1 cellular context compared by ENCODE assay signal in genomic region chr14:63460594-63461132, GRCh38.
A peak's percentile ranks its signal among the peaks of the same experiment; 100 is the strongest.
TF ChIP-seq lines count a peak whose summit lies in the region.

No MANE protein-coding gene starts in this region.

TF ChIP-seq in liver, 16 proteins besides CTCF, POLR2A, EP300 and RAD21 (continued from another document):
- TF ChIP-seq, protein P1, sequence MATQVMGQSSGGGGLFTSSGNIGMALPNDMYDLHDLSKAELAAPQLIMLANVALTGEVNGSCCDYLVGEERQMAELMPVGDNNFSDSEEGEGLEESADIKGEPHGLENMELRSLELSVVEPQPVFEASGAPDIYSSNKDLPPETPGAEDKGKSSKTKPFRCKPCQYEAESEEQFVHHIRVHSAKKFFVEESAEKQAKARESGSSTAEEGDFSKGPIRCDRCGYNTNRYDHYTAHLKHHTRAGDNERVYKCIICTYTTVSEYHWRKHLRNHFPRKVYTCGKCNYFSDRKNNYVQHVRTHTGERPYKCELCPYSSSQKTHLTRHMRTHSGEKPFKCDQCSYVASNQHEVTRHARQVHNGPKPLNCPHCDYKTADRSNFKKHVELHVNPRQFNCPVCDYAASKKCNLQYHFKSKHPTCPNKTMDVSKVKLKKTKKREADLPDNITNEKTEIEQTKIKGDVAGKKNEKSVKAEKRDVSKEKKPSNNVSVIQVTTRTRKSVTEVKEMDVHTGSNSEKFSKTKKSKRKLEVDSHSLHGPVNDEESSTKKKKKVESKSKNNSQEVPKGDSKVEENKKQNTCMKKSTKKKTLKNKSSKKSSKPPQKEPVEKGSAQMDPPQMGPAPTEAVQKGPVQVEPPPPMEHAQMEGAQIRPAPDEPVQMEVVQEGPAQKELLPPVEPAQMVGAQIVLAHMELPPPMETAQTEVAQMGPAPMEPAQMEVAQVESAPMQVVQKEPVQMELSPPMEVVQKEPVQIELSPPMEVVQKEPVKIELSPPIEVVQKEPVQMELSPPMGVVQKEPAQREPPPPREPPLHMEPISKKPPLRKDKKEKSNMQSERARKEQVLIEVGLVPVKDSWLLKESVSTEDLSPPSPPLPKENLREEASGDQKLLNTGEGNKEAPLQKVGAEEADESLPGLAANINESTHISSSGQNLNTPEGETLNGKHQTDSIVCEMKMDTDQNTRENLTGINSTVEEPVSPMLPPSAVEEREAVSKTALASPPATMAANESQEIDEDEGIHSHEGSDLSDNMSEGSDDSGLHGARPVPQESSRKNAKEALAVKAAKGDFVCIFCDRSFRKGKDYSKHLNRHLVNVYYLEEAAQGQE (IDR thresholded peaks at IDR 0.05): no peak
- TF ChIP-seq FOXA1 (IDR thresholded peaks at IDR 0.05) (no peak), ATF3 (IDR thresholded peaks at IDR 0.05) (peak; percentile 24), RXRA (IDR thresholded peaks at IDR 0.05) (peak; percentile 12 to 15), EGR1 (IDR thresholded peaks at IDR 0.05; ENCODE audit: low read depth in 2 of 2) (no peak), GABPA (IDR thresholded peaks at IDR 0.05 in 1 of 2, conservative IDR thresholded peaks at IDR 0.05 in 1 of 2) (no peak), HNF4A (conservative IDR thresholded peaks at IDR 0.05) (peak; percentile 32 to 41), YY1 (IDR thresholded peaks at IDR 0.05) (peak; percentile 20), SP1 (IDR thresholded peaks at IDR 0.05) (peak; percentile 16), NR2F2 (IDR thresholded peaks at IDR 0.05) (no peak)
- TF ChIP-seq, protein P2, sequence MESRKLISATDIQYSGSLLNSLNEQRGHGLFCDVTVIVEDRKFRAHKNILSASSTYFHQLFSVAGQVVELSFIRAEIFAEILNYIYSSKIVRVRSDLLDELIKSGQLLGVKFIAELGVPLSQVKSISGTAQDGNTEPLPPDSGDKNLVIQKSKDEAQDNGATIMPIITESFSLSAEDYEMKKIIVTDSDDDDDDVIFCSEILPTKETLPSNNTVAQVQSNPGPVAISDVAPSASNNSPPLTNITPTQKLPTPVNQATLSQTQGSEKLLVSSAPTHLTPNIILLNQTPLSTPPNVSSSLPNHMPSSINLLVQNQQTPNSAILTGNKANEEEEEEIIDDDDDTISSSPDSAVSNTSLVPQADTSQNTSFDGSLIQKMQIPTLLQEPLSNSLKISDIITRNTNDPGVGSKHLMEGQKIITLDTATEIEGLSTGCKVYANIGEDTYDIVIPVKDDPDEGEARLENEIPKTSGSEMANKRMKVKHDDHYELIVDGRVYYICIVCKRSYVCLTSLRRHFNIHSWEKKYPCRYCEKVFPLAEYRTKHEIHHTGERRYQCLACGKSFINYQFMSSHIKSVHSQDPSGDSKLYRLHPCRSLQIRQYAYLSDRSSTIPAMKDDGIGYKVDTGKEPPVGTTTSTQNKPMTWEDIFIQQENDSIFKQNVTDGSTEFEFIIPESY (IDR thresholded peaks at IDR 0.05): no peak
TF ChIP-seq in liver: peak in this region for 5.
